ENCODE assay signal across 1 cellular context in genomic region chr3:122008166-122008565, GRCh38.
TF ChIP-seq lines count a peak whose summit lies in the region.

No MANE protein-coding gene starts in this region.

TF ChIP-seq in H1, 55 proteins besides CTCF, POLR2A, EP300 and RAD21:
- TF ChIP-seq RXRA (IDR thresholded peaks at IDR 0.05; ENCODE audit: insufficient read depth, low read depth, low read length) = no peak
- TF ChIP-seq ZNF274 (IDR thresholded peaks at IDR 0.05; ENCODE audit: borderline replicate concordance, extremely low read depth, low read length) = no peak
- no peak for TF ChIP-seq NANOG (IDR thresholded peaks at IDR 0.05; ENCODE audit: insufficient read depth, low read depth, low read length, poor library complexity, severe bottlenecking)
- no peak for TF ChIP-seq CHD1 (IDR thresholded peaks at IDR 0.05; ENCODE audit: low read depth, low read length)
- TF ChIP-seq CREB1 (IDR thresholded peaks at IDR 0.05) = no peak
